ENCODE assay signal across 13 cellular contexts in genomic region chr20:33793011-33793931, GRCh38. TPM values are rescaled to one million over a fixed set of nuclear protein-coding genes. Genes with fewer than 3 reads are reported as not detected.
A peak's percentile ranks its signal among the peaks of the same experiment; 100 is the strongest.
DNase-seq lines count a peak whose midpoint lies in the region; TF ChIP-seq lines count a peak whose summit lies in the region.
"Had no signal": no experiment of that assay in that cellular context is flagged by ENCODE, and none has a peak within 500 bp of the region (broad histone marks: within the 10 kb centered on the region; RNA-seq: fewer than 3 reads in every experiment).

No MANE protein-coding gene starts in this region.

- H4K20me1 ChIP-seq in BLaER1 (no peaks in the 10 kb centered on the region), PC-9 (ENCODE audit: insufficient read depth) (no peaks in the 10 kb centered on the region)

- H3K79me2 ChIP-seq in PC-9 (ENCODE audit: low read depth): peaks cover 3% of the 10 kb centered on the region; the same call in 1 of the 2 replicates

- peaks cover 20% of the 10 kb centered on the region for H3K4me1 ChIP-seq in BLaER1
- peaks cover 76% of the 10 kb centered on the region for H3K4me1 ChIP-seq in PC-9 (replicated peaks; ENCODE audit: insufficient read depth)
- peaks cover 28% of the 10 kb centered on the region for H3K4me1 ChIP-seq in cardiac muscle cell (ENCODE audit: low read depth)

- H3K4me3 ChIP-seq in BLaER1: no peak overlapping the region
- no peak overlapping the region for H3K4me3 ChIP-seq in PC-9
- H3K4me3 ChIP-seq in cardiac muscle cell: no peak overlapping the region
- H3K4me3 ChIP-seq: thoracic aorta had no signal

- peaks cover 11% of the 10 kb centered on the region; the same call in 1 of the 2 replicates for H3K36me3 ChIP-seq in BLaER1
- H3K36me3 ChIP-seq in PC-9 (ENCODE audit: low read depth): no peaks in the 10 kb centered on the region
- H3K36me3 ChIP-seq in cardiac muscle cell: no peaks in the 10 kb centered on the region
- H3K36me3 ChIP-seq: thoracic aorta had no signal

- H3F3A ChIP-seq in PC-9 (ENCODE audit: insufficient read depth, low read depth): peaks cover 56% of the 10 kb centered on the region

- H3K27ac Mint-ChIP-seq in osteocyte (ENCODE audit: unreplicated experiment): peak overlapping the region; percentile 38

- no peaks in the 10 kb centered on the region for H3K9me3 Mint-ChIP-seq in osteocyte (ENCODE audit: unreplicated experiment)

- BruUV-seq in PC-9 (replicated peaks; lab: Mats Ljungman, UMichigan): no TSS peak

- TF ChIP-seq CTCF in PC-9 (conservative IDR thresholded peaks at IDR 0.05) (no peak), cardiac muscle cell (IDR thresholded peaks at IDR 0.05; ENCODE audit: low read depth, low read length) (no peak), osteocyte (IDR thresholded peaks at IDR 0.05) (no peak), GM10266 (IDR thresholded peaks at IDR 0.05; ENCODE audit: control insufficient read depth, insufficient read depth, low read depth, missing control alignments) (no peak)

- DNase-seq in PC-9 (no peak), cardiac muscle cell (ENCODE audit: low read depth in 1 of 2, low spot score in 1 of 2) (peak; percentile 55 to 58), osteocyte (ENCODE audit: extremely low spot score, unreplicated experiment) (no peak), GM10266 (ENCODE audit: extremely low spot score) (no peak), NK-92 (lab: John Stamatoyannopoulos, UW; ENCODE audit: unreplicated experiment) (no peak), NCI-H2107 treated with DMSO at 0.1 percent for 48 hours (lab: John Stamatoyannopoulos, UW; ENCODE audit: unreplicated experiment) (no peak)
- DNase-seq in central memory CD4-positive, alpha-beta T cell: no peak
- DNase-seq: activated CD4-positive, CD25-positive, alpha-beta regulatory T cell; amygdala; Caco-2; NCI-H1436 treated with DMSO at 0.1 percent for 48 hours had no signal

- no peaks in the 10 kb centered on the region for H3K27me3 ChIP-seq in BLaER1
- no peaks in the 10 kb centered on the region for H3K27me3 ChIP-seq in PC-9 (ENCODE audit: insufficient read depth, low read depth)
- H3K27me3 ChIP-seq in cardiac muscle cell: no peaks in the 10 kb centered on the region

- POLR2A ChIA-PET in PC-9 (lab: Charles Lee; ENCODE audit: unreplicated experiment): interaction anchor here (0.6 to 0.7 kb wide), 2 partner anchors 18 to 287 kb away, joined by 6 to 8 read pairs; partner anchors contain the start of gene CHMP4B

- no peaks in the 10 kb centered on the region for H3K9me2 ChIP-seq in PC-9 (ENCODE audit: insufficient read depth)

- intact Hi-C loops in PC-9 (cut with micrococcal nuclease; ENCODE audit: unreplicated experiment): loop anchor here (5.0 kb wide), 2 partner anchors 64 to 274 kb away; no protein-coding TSS in a partner anchor

- H3K4me3 Mint-ChIP-seq in osteocyte (ENCODE audit: unreplicated experiment): no peak overlapping the region

- H3K9me3 ChIP-seq in BLaER1 (no peaks in the 10 kb centered on the region), PC-9 (ENCODE audit: insufficient read depth, low read depth) (no peaks in the 10 kb centered on the region), cardiac muscle cell (ENCODE audit: low read depth) (no peaks in the 10 kb centered on the region)
- H3K9me3 ChIP-seq: Caco-2, thoracic aorta had no signal

- peak overlapping the region; percentile 25; the same call in 1 of the 2 replicates for H3K9ac ChIP-seq in BLaER1

- peak overlapping the region; percentile 32; the same call in 1 of the 2 replicates for H3K4me2 ChIP-seq in BLaER1
- no peak overlapping the region for H3K4me2 ChIP-seq in PC-9

- peak overlapping the region; percentile 14; the same call in 1 of the 2 replicates for H3K27ac ChIP-seq in BLaER1
- 0 out of 2 replicates have a peak overlapping the region, but pooled peaks have one; percentile 3 for H3K27ac ChIP-seq in PC-9
- peak overlapping the region; percentile 40 for H3K27ac ChIP-seq in cardiac muscle cell
- H3K27ac ChIP-seq: thoracic aorta had no signal

- H3K36me3 Mint-ChIP-seq in osteocyte (ENCODE audit: unreplicated experiment): no peaks in the 10 kb centered on the region

- H3K27me3 Mint-ChIP-seq in osteocyte (ENCODE audit: unreplicated experiment): no peaks in the 10 kb centered on the region

- H3K4me1 Mint-ChIP-seq in osteocyte (ENCODE audit: unreplicated experiment): peaks cover 14% of the 10 kb centered on the region

- CTCF ChIA-PET in PC-9 (lab: Charles Lee): interaction anchor here (0.5 to 0.7 kb wide), 3 partner anchors 117 to 388 kb away, joined by 3 to 12 read pairs (median 5); no protein-coding TSS in a partner anchor

- H2AFZ ChIP-seq in PC-9: no peak overlapping the region

RNA-seq across cellular contexts. Expression of gene CHMP4B, which starts 17.9 kb away (rescaled TPM):
- total RNA-seq in PC-9 (2021): 176 and 180 TPM in 2 replicates
- 106 and 110 TPM in 2 replicates for total RNA-seq in cardiac muscle cell
- 4.6 and 6.8 TPM in 2 replicates for polyA plus RNA-seq in cardiac muscle cell
- total RNA-seq in osteocyte: 87.5 and 92.5 TPM in 2 replicates

Comparison
In these comparisons a context has a peak if more than half of its experiments do, and no peak if none do; other contexts are left out.
1. DNase-seq: peak in cardiac muscle cell (2 of 2); none in PC-9 (0 of 2), osteocyte (single experiment), central memory CD4-positive, alpha-beta T cell (single experiment), GM10266 (single experiment), NK-92 (single experiment) and NCI-H2107 treated with DMSO at 0.1 percent for 48 hours (single experiment).
2. Peak in every context shown above with its lines, with median percentiles within 50 percentile points of each other: H3K27ac ChIP-seq.